ENCODE assay signal across 2 cellular contexts in genomic region chr1:12249181-12249580, GRCh38.
A peak's percentile ranks its signal among the peaks of the same experiment; 100 is the strongest.
TF ChIP-seq lines count a peak whose summit lies in the region.

No MANE protein-coding gene starts in this region.

TF ChIP-seq in HepG2, 621 proteins besides CTCF, POLR2A, EP300 and RAD21:
- no peak for TF ChIP-seq SMAD3 (CRISPR knock-in tag; IDR thresholded peaks at IDR 0.05)
- 0 out of 2 replicates have a peak, but pooled peaks have one; percentile 5 for TF ChIP-seq MAFF (IDR thresholded peaks at IDR 0.05; ENCODE audit: low read depth, low read length)
- TF ChIP-seq ZFP82 (CRISPR knock-in tag; IDR thresholded peaks at IDR 0.05; ENCODE audit: borderline replicate concordance): no peak
- no peak for TF ChIP-seq ETV6 (CRISPR knock-in tag; conservative IDR thresholded peaks at IDR 0.05)
- 0 out of 4 replicates have a peak, but pooled peaks of 1 of the 2 experiments have one; percentile 1 for TF ChIP-seq MAFK (conservative IDR thresholded peaks at IDR 0.05 in 1 of 2, IDR thresholded peaks at IDR 0.05 in 1 of 2; ENCODE audit: low read length in 2 of 2)
- no peak for TF ChIP-seq NR2F2 (IDR thresholded peaks at IDR 0.05; ENCODE audit: borderline replicate concordance, low read depth)

TF ChIP-seq in WTC11, 78 proteins besides CTCF, POLR2A, EP300 and RAD21:
- no peak for TF ChIP-seq GRHL2 (CRISPR knock-in tag; IDR thresholded peaks at IDR 0.05; ENCODE audit: insufficient replicate concordance, severe bottlenecking)
- no peak for TF ChIP-seq KAT7 (CRISPR knock-in tag; IDR thresholded peaks at IDR 0.05; ENCODE audit: borderline replicate concordance)
- no peak for TF ChIP-seq CREM (CRISPR knock-in tag; IDR thresholded peaks at IDR 0.05)
- no peak for TF ChIP-seq MXD4 (CRISPR knock-in tag; IDR thresholded peaks at IDR 0.05; ENCODE audit: borderline replicate concordance)
- TF ChIP-seq PRDM15 (CRISPR knock-in tag; IDR thresholded peaks at IDR 0.05): no peak
- TF ChIP-seq, protein P1, sequence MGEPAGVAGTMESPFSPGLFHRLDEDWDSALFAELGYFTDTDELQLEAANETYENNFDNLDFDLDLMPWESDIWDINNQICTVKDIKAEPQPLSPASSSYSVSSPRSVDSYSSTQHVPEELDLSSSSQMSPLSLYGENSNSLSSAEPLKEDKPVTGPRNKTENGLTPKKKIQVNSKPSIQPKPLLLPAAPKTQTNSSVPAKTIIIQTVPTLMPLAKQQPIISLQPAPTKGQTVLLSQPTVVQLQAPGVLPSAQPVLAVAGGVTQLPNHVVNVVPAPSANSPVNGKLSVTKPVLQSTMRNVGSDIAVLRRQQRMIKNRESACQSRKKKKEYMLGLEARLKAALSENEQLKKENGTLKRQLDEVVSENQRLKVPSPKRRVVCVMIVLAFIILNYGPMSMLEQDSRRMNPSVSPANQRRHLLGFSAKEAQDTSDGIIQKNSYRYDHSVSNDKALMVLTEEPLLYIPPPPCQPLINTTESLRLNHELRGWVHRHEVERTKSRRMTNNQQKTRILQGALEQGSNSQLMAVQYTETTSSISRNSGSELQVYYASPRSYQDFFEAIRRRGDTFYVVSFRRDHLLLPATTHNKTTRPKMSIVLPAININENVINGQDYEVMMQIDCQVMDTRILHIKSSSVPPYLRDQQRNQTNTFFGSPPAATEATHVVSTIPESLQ (CRISPR knock-in tag; IDR thresholded peaks at IDR 0.05): no peak
- TF ChIP-seq, protein P2, sequence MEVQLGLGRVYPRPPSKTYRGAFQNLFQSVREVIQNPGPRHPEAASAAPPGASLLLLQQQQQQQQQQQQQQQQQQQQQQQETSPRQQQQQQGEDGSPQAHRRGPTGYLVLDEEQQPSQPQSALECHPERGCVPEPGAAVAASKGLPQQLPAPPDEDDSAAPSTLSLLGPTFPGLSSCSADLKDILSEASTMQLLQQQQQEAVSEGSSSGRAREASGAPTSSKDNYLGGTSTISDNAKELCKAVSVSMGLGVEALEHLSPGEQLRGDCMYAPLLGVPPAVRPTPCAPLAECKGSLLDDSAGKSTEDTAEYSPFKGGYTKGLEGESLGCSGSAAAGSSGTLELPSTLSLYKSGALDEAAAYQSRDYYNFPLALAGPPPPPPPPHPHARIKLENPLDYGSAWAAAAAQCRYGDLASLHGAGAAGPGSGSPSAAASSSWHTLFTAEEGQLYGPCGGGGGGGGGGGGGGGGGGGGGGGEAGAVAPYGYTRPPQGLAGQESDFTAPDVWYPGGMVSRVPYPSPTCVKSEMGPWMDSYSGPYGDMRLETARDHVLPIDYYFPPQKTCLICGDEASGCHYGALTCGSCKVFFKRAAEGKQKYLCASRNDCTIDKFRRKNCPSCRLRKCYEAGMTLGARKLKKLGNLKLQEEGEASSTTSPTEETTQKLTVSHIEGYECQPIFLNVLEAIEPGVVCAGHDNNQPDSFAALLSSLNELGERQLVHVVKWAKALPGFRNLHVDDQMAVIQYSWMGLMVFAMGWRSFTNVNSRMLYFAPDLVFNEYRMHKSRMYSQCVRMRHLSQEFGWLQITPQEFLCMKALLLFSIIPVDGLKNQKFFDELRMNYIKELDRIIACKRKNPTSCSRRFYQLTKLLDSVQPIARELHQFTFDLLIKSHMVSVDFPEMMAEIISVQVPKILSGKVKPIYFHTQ (CRISPR knock-in tag; IDR thresholded peaks at IDR 0.05): no peak
- TF ChIP-seq, protein P3, sequence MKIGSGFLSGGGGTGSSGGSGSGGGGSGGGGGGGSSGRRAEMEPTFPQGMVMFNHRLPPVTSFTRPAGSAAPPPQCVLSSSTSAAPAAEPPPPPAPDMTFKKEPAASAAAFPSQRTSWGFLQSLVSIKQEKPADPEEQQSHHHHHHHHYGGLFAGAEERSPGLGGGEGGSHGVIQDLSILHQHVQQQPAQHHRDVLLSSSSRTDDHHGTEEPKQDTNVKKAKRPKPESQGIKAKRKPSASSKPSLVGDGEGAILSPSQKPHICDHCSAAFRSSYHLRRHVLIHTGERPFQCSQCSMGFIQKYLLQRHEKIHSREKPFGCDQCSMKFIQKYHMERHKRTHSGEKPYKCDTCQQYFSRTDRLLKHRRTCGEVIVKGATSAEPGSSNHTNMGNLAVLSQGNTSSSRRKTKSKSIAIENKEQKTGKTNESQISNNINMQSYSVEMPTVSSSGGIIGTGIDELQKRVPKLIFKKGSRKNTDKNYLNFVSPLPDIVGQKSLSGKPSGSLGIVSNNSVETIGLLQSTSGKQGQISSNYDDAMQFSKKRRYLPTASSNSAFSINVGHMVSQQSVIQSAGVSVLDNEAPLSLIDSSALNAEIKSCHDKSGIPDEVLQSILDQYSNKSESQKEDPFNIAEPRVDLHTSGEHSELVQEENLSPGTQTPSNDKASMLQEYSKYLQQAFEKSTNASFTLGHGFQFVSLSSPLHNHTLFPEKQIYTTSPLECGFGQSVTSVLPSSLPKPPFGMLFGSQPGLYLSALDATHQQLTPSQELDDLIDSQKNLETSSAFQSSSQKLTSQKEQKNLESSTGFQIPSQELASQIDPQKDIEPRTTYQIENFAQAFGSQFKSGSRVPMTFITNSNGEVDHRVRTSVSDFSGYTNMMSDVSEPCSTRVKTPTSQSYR (CRISPR knock-in tag; IDR thresholded peaks at IDR 0.05): no peak
- no peak for TF ChIP-seq HMGA2 (CRISPR knock-in tag; IDR thresholded peaks at IDR 0.05)
- TF ChIP-seq MYBL2 (CRISPR knock-in tag; IDR thresholded peaks at IDR 0.05): no peak
- TF ChIP-seq, protein P4, sequence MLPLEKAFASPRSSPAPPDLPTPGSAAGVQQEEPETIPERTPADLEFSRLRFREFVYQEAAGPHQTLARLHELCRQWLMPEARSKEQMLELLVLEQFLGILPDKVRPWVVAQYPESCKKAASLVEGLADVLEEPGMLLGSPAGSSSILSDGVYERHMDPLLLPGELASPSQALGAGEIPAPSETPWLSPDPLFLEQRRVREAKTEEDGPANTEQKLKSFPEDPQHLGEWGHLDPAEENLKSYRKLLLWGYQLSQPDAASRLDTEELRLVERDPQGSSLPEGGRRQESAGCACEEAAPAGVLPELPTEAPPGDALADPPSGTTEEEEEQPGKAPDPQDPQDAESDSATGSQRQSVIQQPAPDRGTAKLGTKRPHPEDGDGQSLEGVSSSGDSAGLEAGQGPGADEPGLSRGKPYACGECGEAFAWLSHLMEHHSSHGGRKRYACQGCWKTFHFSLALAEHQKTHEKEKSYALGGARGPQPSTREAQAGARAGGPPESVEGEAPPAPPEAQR (CRISPR knock-in tag; IDR thresholded peaks at IDR 0.05): no peak
- TF ChIP-seq ATF1 (CRISPR knock-in tag; IDR thresholded peaks at IDR 0.05): no peak
- no peak for TF ChIP-seq ZNF512 (CRISPR knock-in tag; IDR thresholded peaks at IDR 0.05; ENCODE audit: borderline replicate concordance)
- TF ChIP-seq, protein P5, sequence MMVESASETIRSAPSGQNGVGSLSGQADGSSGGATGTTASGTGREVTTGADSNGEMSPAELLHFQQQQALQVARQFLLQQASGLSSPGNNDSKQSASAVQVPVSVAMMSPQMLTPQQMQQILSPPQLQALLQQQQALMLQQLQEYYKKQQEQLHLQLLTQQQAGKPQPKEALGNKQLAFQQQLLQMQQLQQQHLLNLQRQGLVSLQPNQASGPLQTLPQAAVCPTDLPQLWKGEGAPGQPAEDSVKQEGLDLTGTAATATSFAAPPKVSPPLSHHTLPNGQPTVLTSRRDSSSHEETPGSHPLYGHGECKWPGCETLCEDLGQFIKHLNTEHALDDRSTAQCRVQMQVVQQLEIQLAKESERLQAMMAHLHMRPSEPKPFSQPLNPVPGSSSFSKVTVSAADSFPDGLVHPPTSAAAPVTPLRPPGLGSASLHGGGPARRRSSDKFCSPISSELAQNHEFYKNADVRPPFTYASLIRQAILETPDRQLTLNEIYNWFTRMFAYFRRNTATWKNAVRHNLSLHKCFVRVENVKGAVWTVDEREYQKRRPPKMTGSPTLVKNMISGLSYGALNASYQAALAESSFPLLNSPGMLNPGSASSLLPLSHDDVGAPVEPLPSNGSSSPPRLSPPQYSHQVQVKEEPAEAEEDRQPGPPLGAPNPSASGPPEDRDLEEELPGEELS (CRISPR knock-in tag; IDR thresholded peaks at IDR 0.05): no peak
- TF ChIP-seq ZNF219 (CRISPR knock-in tag; IDR thresholded peaks at IDR 0.05; ENCODE audit: borderline replicate concordance): no peak
- no peak for TF ChIP-seq CREB1 (CRISPR knock-in tag; IDR thresholded peaks at IDR 0.05)
- no peak for TF ChIP-seq ZNF396 (CRISPR knock-in tag; IDR thresholded peaks at IDR 0.05; ENCODE audit: borderline replicate concordance)
